Comparison of ENCODE assay signal across 21 cellular contexts in the genomic region with DNA sequence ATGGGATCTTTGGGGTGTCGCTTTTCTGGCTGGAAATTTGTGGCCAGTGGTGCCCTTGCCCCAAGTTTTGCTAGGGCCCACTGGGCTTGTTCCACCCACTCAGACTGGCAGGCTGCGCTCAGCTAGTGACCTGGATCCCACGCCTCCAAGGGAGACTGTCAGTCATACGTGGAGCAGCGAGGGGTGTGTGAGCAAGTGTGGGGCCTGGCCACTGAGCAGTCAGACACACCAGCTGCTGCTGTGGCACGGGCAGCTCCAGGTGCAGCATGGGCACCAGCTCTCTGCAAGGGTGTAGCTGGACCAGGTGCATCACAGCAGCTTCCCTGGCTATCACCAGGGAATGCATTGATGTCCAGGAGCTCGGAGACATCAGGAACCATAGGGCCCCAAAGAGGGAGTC.
"Had no signal": no experiment of that assay in that cellular context is flagged by ENCODE, and none has a peak within 500 bp of the region (broad histone marks: within the 10 kb centered on the region; RNA-seq: fewer than 3 reads in every experiment).

No MANE protein-coding gene starts in this region.

- ATAC-seq: activated T-helper 17 cell treated with anti-CD3 and anti-CD28 coated beads, Interleukin-2, amount 50 U/mL, for 72 hours; effector memory CD8-positive, alpha-beta T cell; T-cell had no signal

- H3K4me1 ChIP-seq: tibial nerve had no signal

- H3K36me3 ChIP-seq: cardiac muscle cell, tibial nerve had no signal

- H3K27ac Mint-ChIP-seq: activated CD4-positive, alpha-beta memory T cell treated with anti-CD3 and anti-CD28 coated beads for 36 hours; activated naive CD8-positive, alpha-beta T cell treated with anti-CD3 and anti-CD28 coated beads for 36 hours; activated T-helper 17 cell treated with anti-CD3 and anti-CD28 coated beads, Interleukin-2, amount 50 U/mL, for 72 hours; effector memory CD8-positive, alpha-beta T cell; nephron; stimulated activated naive CD8-positive, alpha-beta T cell treated with anti-CD3 and anti-CD28 coated beads, Interleukin-15, Interleukin-2, amounts not matched to agents 100 ng/mL and 50 ng/mL, for 24 hours; T-cell; WTC11 had no signal

- H3K36me3 Mint-ChIP-seq: activated CD4-positive, alpha-beta memory T cell treated with anti-CD3 and anti-CD28 coated beads for 36 hours; T-cell had no signal

- H3K9me3 Mint-ChIP-seq: activated T-helper 17 cell treated with anti-CD3 and anti-CD28 coated beads, Interleukin-2, amount 50 U/mL, for 72 hours had no signal

- H3K27ac ChIP-seq: cardiac muscle cell, epithelial cell of prostate, tibial nerve had no signal

- H3K27me3 Mint-ChIP-seq: activated CD4-positive, alpha-beta memory T cell treated with anti-CD3 and anti-CD28 coated beads for 36 hours; activated naive CD8-positive, alpha-beta T cell treated with anti-CD3 and anti-CD28 coated beads for 36 hours; activated T-helper 17 cell treated with anti-CD3 and anti-CD28 coated beads, Interleukin-2, amount 50 U/mL, for 72 hours; effector memory CD8-positive, alpha-beta T cell; stimulated activated naive CD8-positive, alpha-beta T cell treated with anti-CD3 and anti-CD28 coated beads, Interleukin-15, Interleukin-2, amounts not matched to agents 100 ng/mL and 50 ng/mL, for 24 hours; T-cell had no signal

- H3K27me3 ChIP-seq: cardiac muscle cell, tibial nerve had no signal

- H3K4me1 Mint-ChIP-seq: activated naive CD8-positive, alpha-beta T cell treated with anti-CD3 and anti-CD28 coated beads for 36 hours; activated T-helper 17 cell treated with anti-CD3 and anti-CD28 coated beads, Interleukin-2, amount 50 U/mL, for 72 hours; nephron; T-cell had no signal

- H3K4me3 ChIP-seq: cardiac muscle cell, tibial nerve had no signal

- H3K4me3 Mint-ChIP-seq: activated CD4-positive, alpha-beta memory T cell treated with anti-CD3 and anti-CD28 coated beads for 36 hours; activated naive CD8-positive, alpha-beta T cell treated with anti-CD3 and anti-CD28 coated beads for 36 hours; activated T-helper 17 cell treated with anti-CD3 and anti-CD28 coated beads, Interleukin-2, amount 50 U/mL, for 72 hours; effector memory CD8-positive, alpha-beta T cell; nephron; stimulated activated naive CD8-positive, alpha-beta T cell treated with anti-CD3 and anti-CD28 coated beads, Interleukin-15, Interleukin-2, amounts not matched to agents 100 ng/mL and 50 ng/mL, for 24 hours; T-cell; WTC11 had no signal

- DNase-seq: activated CD4-positive, alpha-beta memory T cell treated with anti-CD3 and anti-CD28 coated beads for 36 hours; activated CD4-positive, alpha-beta T cell treated with anti-CD3 and anti-CD28 coated beads for 4 hours; activated naive CD4-positive, alpha-beta T cell; activated naive CD8-positive, alpha-beta T cell treated with anti-CD3 and anti-CD28 coated beads for 36 hours; activated T-cell treated with anti-CD3 and anti-CD28 coated beads for 4 hours; amniotic stem cell; effector memory CD8-positive, alpha-beta T cell; foreskin fibroblast; hippocampal formation; midbrain; nucleus accumbens; retina; stimulated activated CD4-positive, alpha-beta T cell treated with anti-CD3 and anti-CD28 coated beads, Interleukin-2, amount 100 ng/mL, for 24 hours; T-cell had no signal
